Comparison of ENCODE assay signal across 12 cellular contexts in genomic region chr14:92960706-92961566, GRCh38. TPM values are rescaled to one million over a fixed set of nuclear protein-coding genes. Genes with fewer than 3 reads are reported as not detected.
DNase-seq lines count a peak whose midpoint lies in the region; ATAC-seq, FAIRE-seq and TF ChIP-seq lines count a peak whose summit lies in the region.
"Had no signal": no experiment of that assay in that cellular context is flagged by ENCODE, and none has a peak within 500 bp of the region (broad histone marks: within the 10 kb centered on the region; RNA-seq: fewer than 3 reads in every experiment).

No MANE protein-coding gene starts in this region.

- H3K27me3 ChIP-seq in bronchial epithelial cell (ENCODE audit: control insufficient read depth, insufficient read depth, low read length) = no peaks in the 10 kb centered on the region

- TF ChIP-seq CTCF in C4-2B (conservative IDR thresholded peaks at IDR 0.05) = no peak
- TF ChIP-seq CTCF in bronchial epithelial cell (IDR thresholded peaks at IDR 0.05; ENCODE audit: insufficient read depth, low read length, severe bottlenecking) = no peak

- H3K27ac ChIP-seq in C4-2B = peak overlapping the region; percentile 89

- intact Hi-C loops in posterior vena cava (cut with DNase I) = no loop called here

- H3K4me3 ChIP-seq in bronchial epithelial cell (ENCODE audit: low read depth, low read length) = no peak overlapping the region

- no peak for FAIRE-seq in bronchial epithelial cell (lab: Jason Lieb, UNC)
- FAIRE-seq: H1 had no signal

- DNase-seq in NCI-H2081 (lab: John Stamatoyannopoulos, UW) = peak; percentile 81 to 86
- DNase-seq in bronchial epithelial cell (ENCODE audit: low read depth) = peak; percentile 59
- DNase-seq in kidney glomerular epithelial cell (lab: John Stamatoyannopoulos, UW) = peak; percentile 64
- no peak for DNase-seq in NCI-H2227 treated with DMSO at 0.1 percent for 48 hours (lab: John Stamatoyannopoulos, UW)
- DNase-seq in posterior vena cava (ENCODE audit: low spot score) = no peak
- DNase-seq: CD4-positive, alpha-beta T cell had no signal

- peaks cover 14% of the 10 kb centered on the region for H3K36me3 ChIP-seq in bronchial epithelial cell (ENCODE audit: control insufficient read depth, insufficient read depth, low read length)

- ATAC-seq in HG02981 (IDR thresholded peaks at IDR 0.05; ENCODE audit: unreplicated experiment) = no peak
- no peak for ATAC-seq in HG02678 (IDR thresholded peaks at IDR 0.05; ENCODE audit: unreplicated experiment)
- ATAC-seq: left lobe of liver had no signal

RNA-seq across cellular contexts. Expression of gene CHGA, which starts 38.0 kb away (rescaled TPM):
- not detected in 2 replicates for total RNA-seq in bronchial epithelial cell
- total RNA-seq in posterior vena cava = under 1 TPM in 1 of 2 donors, not detected in 1; 0.29 TPM
- total RNA-seq: CD4-positive, alpha-beta T cell; fibroblast of villous mesenchyme had no signal

Comparison
In these comparisons a context has a peak if more than half of its experiments do, and no peak if none do; other contexts are left out.
1. DNase-seq: peak in NCI-H2081 (2 of 2), bronchial epithelial cell (single experiment) and kidney glomerular epithelial cell (single experiment); none in NCI-H2227 treated with DMSO at 0.1 percent for 48 hours (single experiment) and posterior vena cava (single experiment).